In genomic region chr2:215355801-215356200, GRCh38 we compare ENCODE assay signal across 24 cellular contexts. TPM values are rescaled to one million over a fixed set of nuclear protein-coding genes. Genes with fewer than 3 reads are reported as not detected.
A peak's percentile ranks its signal among the peaks of the same experiment; 100 is the strongest.
DNase-seq lines count a peak whose midpoint lies in the region; ATAC-seq, FAIRE-seq and TF ChIP-seq lines count a peak whose summit lies in the region.
"Had no signal": no experiment of that assay in that cellular context is flagged by ENCODE, and none has a peak within 500 bp of the region (broad histone marks: within the 10 kb centered on the region; RNA-seq: fewer than 3 reads in every experiment).

No MANE protein-coding gene starts in this region.

- H3K9ac ChIP-seq in astrocyte (ENCODE audit: low read length) = no peak overlapping the region
- H3K9ac ChIP-seq: BLaER1, KMS-11 had no signal

- no peak for FAIRE-seq in astrocyte (lab: Jason Lieb, UNC)
- FAIRE-seq: GM12892 had no signal

- TF ChIP-seq CTCF in astrocyte (IDR thresholded peaks at IDR 0.05; ENCODE audit: insufficient read depth, low read depth, low read length) (no peak), fibroblast of mammary gland (conservative IDR thresholded peaks at IDR 0.05; ENCODE audit: control insufficient read depth, insufficient read depth, low read depth, low read length) (no peak), spleen (IDR thresholded peaks at IDR 0.05 in 8 of 11, conservative IDR thresholded peaks at IDR 0.05 in 3 of 11) (no peak)

- H3K36me3 ChIP-seq in astrocyte (ENCODE audit: insufficient read depth, low read length) (peaks cover 24% of the 10 kb centered on the region), spleen (peaks cover 0 to 44% (median 3%) of the 10 kb centered on the region in 6 donors)

- DNase-seq in HCEC 1CT (peak; percentile 1), astrocyte (ENCODE audit: low read depth) (peak; percentile 64), fibroblast of mammary gland (ENCODE audit: low read depth) (peak; percentile 85), skeletal muscle cell (ENCODE audit: low read depth) (peak; percentile 49), spleen (no peak)
- DNase-seq: CD4-positive, alpha-beta T cell; COR-L47; DND-41; NCI-H1105; NCI-H2029 treated with DMSO at 0.1 percent for 48 hours; NCI-H226; NCI-H510A treated with DMSO at 0.1 percent for 48 hours; NCI-H748 treated with DMSO at 0.1 percent for 48 hours; Peyer's patch; SJCRH30 had no signal

- no peak overlapping the region for H2AFZ ChIP-seq in astrocyte (ENCODE audit: low read depth, low read length)
- H2AFZ ChIP-seq: GM23338 had no signal

- H3K9me3 Mint-ChIP-seq in astrocyte (ENCODE audit: unreplicated experiment) = no peaks in the 10 kb centered on the region
- H3K9me3 Mint-ChIP-seq: CD4-positive, alpha-beta T cell; GM23338 had no signal

- H3K4me1 ChIP-seq in astrocyte (ENCODE audit: insufficient read depth, low read length) (no peaks in the 10 kb centered on the region), spleen (no peaks in the 10 kb centered on the region)
- H3K4me1 ChIP-seq: BLaER1, HAP-1, Peyer's patch, SJCRH30 had no signal

- H3K27me3 ChIP-seq in astrocyte (ENCODE audit: insufficient read depth, low read length) (no peaks in the 10 kb centered on the region), spleen (replicated peaks in 1 of 7) (no peaks in the 10 kb centered on the region)
- H3K27me3 ChIP-seq: BLaER1, Peyer's patch, SJCRH30 had no signal

- 94 to 99% (median 96%) methylated on average over 7 of the region's 7 CpGs for WGBS in spleen, 5 donors

- no peak overlapping the region for H3K4me2 ChIP-seq in astrocyte (ENCODE audit: low read length)
- H3K4me2 ChIP-seq: BLaER1, GM23338, KMS-11 had no signal

- H3K4me3 ChIP-seq in astrocyte (ENCODE audit: insufficient read depth, low read depth, low read length) = no peak overlapping the region
- no peak overlapping the region for H3K4me3 ChIP-seq in fibroblast of mammary gland (ENCODE audit: control insufficient read depth, low read depth, low read length)
- no peak overlapping the region for H3K4me3 ChIP-seq in skeletal muscle cell (ENCODE audit: low read depth, low read length)
- H3K4me3 ChIP-seq in spleen = no peak overlapping the region
- H3K4me3 ChIP-seq: BLaER1, GM23338, HAP-1, Peyer's patch, SJCRH30 had no signal

- H3K27ac ChIP-seq in astrocyte (ENCODE audit: low read depth, low read length) (no peak overlapping the region), spleen (no peak overlapping the region)
- H3K27ac ChIP-seq: BLaER1, HL-60, KMS-11, Peyer's patch, SJCRH30 had no signal

- no peaks in the 10 kb centered on the region for H3K9me3 ChIP-seq in astrocyte (ENCODE audit: insufficient read depth, low read depth, low read length)
- H3K9me3 ChIP-seq in spleen = no peaks in the 10 kb centered on the region
- H3K9me3 ChIP-seq: BLaER1, HAP-1, Peyer's patch, SJCRH30 had no signal

- H3K36me3 Mint-ChIP-seq in astrocyte (ENCODE audit: low read depth, unreplicated experiment) = peaks cover 8% of the 10 kb centered on the region

- peaks cover 40% of the 10 kb centered on the region for H4K20me1 ChIP-seq in astrocyte (ENCODE audit: insufficient read depth, low read length)
- H4K20me1 ChIP-seq: BLaER1 had no signal

- no peaks in the 10 kb centered on the region for H3K4me1 Mint-ChIP-seq in astrocyte (ENCODE audit: low read depth, unreplicated experiment)

- H3K79me2 ChIP-seq in astrocyte (ENCODE audit: insufficient read depth, low read length) = no peaks in the 10 kb centered on the region

- H3K27me3 Mint-ChIP-seq in astrocyte (ENCODE audit: low read depth, unreplicated experiment) = no peaks in the 10 kb centered on the region
- H3K27me3 Mint-ChIP-seq: CD4-positive, alpha-beta T cell had no signal

- ATAC-seq in HG03139 (IDR thresholded peaks at IDR 0.05; ENCODE audit: unreplicated experiment) (no peak), GM21825 (IDR thresholded peaks at IDR 0.05; ENCODE audit: unreplicated experiment) (no peak), HG02884 (IDR thresholded peaks at IDR 0.05; ENCODE audit: unreplicated experiment) (no peak)
- ATAC-seq: GM23338 had no signal

- TF ChIP-seq POLR2A in spleen (IDR thresholded peaks at IDR 0.05) = no peak

- intact Hi-C loops in spleen (cut with DNase I; ENCODE audit: low total_unique reads) = no loop called here

- H3K4me3 Mint-ChIP-seq in astrocyte (ENCODE audit: unreplicated experiment) = no peak overlapping the region
- H3K4me3 Mint-ChIP-seq: CD4-positive, alpha-beta T cell; GM23338 had no signal

- H3K27ac Mint-ChIP-seq in astrocyte (ENCODE audit: unreplicated experiment) = no peak overlapping the region
- H3K27ac Mint-ChIP-seq: CD4-positive, alpha-beta T cell; GM23338 had no signal

RNA-seq across cellular contexts. Expression of gene ATIC, which starts 43.9 kb away (rescaled TPM):
- total RNA-seq in astrocyte (59.9 and 61.1 TPM in 2 replicates), spleen (100 to 1,000 TPM in 1 of 7 donors, 10 to 100 TPM in 6; 50.5 to 101 (median 76.6) TPM)
- 100 to 1,000 TPM; 136 to 165 (median 141) TPM for polyA plus RNA-seq in spleen
